In genomic region chr4:44914223-44914622, GRCh38 we compare ENCODE assay signal across 20 cellular contexts.
"Had no signal": no experiment of that assay in that cellular context is flagged by ENCODE, and none has a peak within 500 bp of the region (broad histone marks: within the 10 kb centered on the region; RNA-seq: fewer than 3 reads in every experiment).

No MANE protein-coding gene starts in this region.

- H3K9me3 ChIP-seq: SJSA1 had no signal

- DNase-seq: Kasumi-1, MV-4-11, NCI-H1048, NCI-H1105 treated with DMSO at 0.1 percent for 48 hours, NCI-H1417 treated with DMSO at 0.1 percent for 48 hours, NCI-H146, NCI-H1694 treated with DMSO at 0.1 percent for 48 hours, NCI-H1930, NCI-H2081, NCI-H2107, NCI-H524 treated with DMSO at 0.1 percent for 48 hours, NCI-H774, Right ventricle myocardium superior, RPMI8226, SIG-M5 had no signal

- H3K4me2 ChIP-seq: KMS-11 had no signal

- H3K27me3 ChIP-seq: SJSA1 had no signal

- H3K27ac ChIP-seq: HL-60, KMS-11, SJSA1, SK-N-MC had no signal

- H3K4me1 ChIP-seq: SJSA1 had no signal

- H3K9ac ChIP-seq: KMS-11 had no signal

- H3K36me3 ChIP-seq: SJSA1 had no signal

- ATAC-seq: K562 had no signal

- H3K4me3 ChIP-seq: K562, SJSA1, SK-N-MC had no signal
